In the genomic region with DNA sequence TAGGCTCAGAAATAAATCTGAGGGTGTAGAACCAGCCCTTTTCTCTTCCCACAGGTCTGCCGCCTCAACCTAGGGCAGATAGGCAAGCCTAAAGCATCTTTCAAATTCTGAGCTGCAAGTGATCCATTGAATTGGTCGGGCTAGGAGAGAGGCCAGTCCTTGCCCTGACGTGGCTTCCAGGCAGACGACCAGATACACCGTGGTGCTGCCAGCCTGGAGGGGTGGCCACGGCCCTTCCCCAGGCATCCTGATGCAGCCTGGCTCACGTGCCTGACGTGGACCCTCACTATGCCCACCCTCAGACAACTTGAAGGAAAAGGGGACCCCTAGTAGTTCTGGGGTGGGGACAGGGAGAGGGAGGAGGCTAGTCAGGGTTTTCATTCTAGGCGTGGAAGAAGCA, we compare ENCODE assay signal across 18 cellular contexts.
DNase-seq lines count a peak whose midpoint lies in the region; TF ChIP-seq lines count a peak whose summit lies in the region.
"Had no signal": no experiment of that assay in that cellular context is flagged by ENCODE, and none has a peak within 500 bp of the region (broad histone marks: within the 10 kb centered on the region; RNA-seq: fewer than 3 reads in every experiment).

No MANE protein-coding gene starts in this region.

- H3K4me3 ChIP-seq in neural progenitor cell = no peak overlapping the region
- no peak overlapping the region for H3K4me3 ChIP-seq in spleen
- no peak overlapping the region for H3K4me3 ChIP-seq in Peyer's patch
- H3K4me3 ChIP-seq: BLaER1 treated with 17β-estradiol and CSF1 and Interleukin-3, amounts not matched to agents 10 nM and 100 nM; GM12878 had no signal

- H3K36me3 ChIP-seq in neural progenitor cell (no peaks in the 10 kb centered on the region), spleen (no peaks in the 10 kb centered on the region), Peyer's patch (no peaks in the 10 kb centered on the region)
- H3K36me3 ChIP-seq: BLaER1 treated with 17β-estradiol and CSF1 and Interleukin-3, amounts not matched to agents 10 nM and 100 nM had no signal

- no peak for TF ChIP-seq POLR2A in spleen (IDR thresholded peaks at IDR 0.05)
- no peak for TF ChIP-seq POLR2A in Peyer's patch (IDR thresholded peaks at IDR 0.05)

- H3K27ac ChIP-seq in neural progenitor cell (no peak overlapping the region), spleen (no peak overlapping the region), Peyer's patch (no peak overlapping the region)
- H3K27ac ChIP-seq: BLaER1 treated with 17β-estradiol and CSF1 and Interleukin-3, amounts not matched to agents 10 nM and 100 nM had no signal

- H3F3A ChIP-seq in neural progenitor cell (ENCODE audit: low read depth) = no peaks in the 10 kb centered on the region

- H3K9ac ChIP-seq in neural progenitor cell = no peak overlapping the region
- H3K9ac ChIP-seq: BLaER1 treated with 17β-estradiol and CSF1 and Interleukin-3, amounts not matched to agents 10 nM and 100 nM had no signal

- H3K9me3 Mint-ChIP-seq in neural progenitor cell = no peaks in the 10 kb centered on the region
- H3K9me3 Mint-ChIP-seq in immature natural killer cell = peaks cover 0 to 8% (median 2%) of the 10 kb centered on the region in 6 donors
- H3K9me3 Mint-ChIP-seq: CD8-positive, alpha-beta T cell had no signal

- H3K4me1 ChIP-seq in neural progenitor cell (no peaks in the 10 kb centered on the region), spleen (no peaks in the 10 kb centered on the region), Peyer's patch (no peaks in the 10 kb centered on the region)

- WGBS in spleen, 5 donors = 79 to 90% (median 84%) methylated on average over 6 to 9 of the region's 9 CpGs

- H3K27ac Mint-ChIP-seq in neural progenitor cell = no peak overlapping the region
- no peak overlapping the region for H3K27ac Mint-ChIP-seq in immature natural killer cell
- H3K27ac Mint-ChIP-seq: B cell; CD8-positive, alpha-beta T cell; HFFc6 had no signal

- H3K4me2 ChIP-seq in neural progenitor cell = no peak overlapping the region
- H3K4me2 ChIP-seq: BLaER1 treated with 17β-estradiol and CSF1 and Interleukin-3, amounts not matched to agents 10 nM and 100 nM had no signal

- H3K4me1 Mint-ChIP-seq in neural progenitor cell (no peaks in the 10 kb centered on the region), immature natural killer cell (no peaks in the 10 kb centered on the region)
- H3K4me1 Mint-ChIP-seq: B cell had no signal

- H4K20me1 ChIP-seq in neural progenitor cell (ENCODE audit: low read depth) = no peaks in the 10 kb centered on the region
- H4K20me1 ChIP-seq: BLaER1 treated with 17β-estradiol and CSF1 and Interleukin-3, amounts not matched to agents 10 nM and 100 nM had no signal

- intact Hi-C loops in spleen (cut with DNase I; ENCODE audit: low total_unique reads) = no loop called here

- TF ChIP-seq CTCF in neural progenitor cell (IDR thresholded peaks at IDR 0.05) (no peak), spleen (IDR thresholded peaks at IDR 0.05 in 8 of 11, conservative IDR thresholded peaks at IDR 0.05 in 3 of 11) (no peak), Peyer's patch (IDR thresholded peaks at IDR 0.05) (no peak)

- H2AFZ ChIP-seq in neural progenitor cell (replicated peaks) = peak overlapping the region; percentile 60

- H3K36me3 Mint-ChIP-seq in neural progenitor cell (no peaks in the 10 kb centered on the region), immature natural killer cell (no peaks in the 10 kb centered on the region)
- H3K36me3 Mint-ChIP-seq: CD8-positive, alpha-beta T cell had no signal

- peak; percentile 3 for DNase-seq in UCSD-AML1 (lab: John Stamatoyannopoulos, UW; ENCODE audit: unreplicated experiment)
- DNase-seq in neural progenitor cell (ENCODE audit: low spot score) = no peak
- DNase-seq in spleen = peak; percentile 64
- no peak for DNase-seq in Peyer's patch
- DNase-seq in immature natural killer cell = no peak
- DNase-seq in NCI-H526 (lab: John Stamatoyannopoulos, UW) = no peak
- DNase-seq: CD8-positive, alpha-beta T cell; COR-L47; DMS 273 treated with DMSO at 0.1 percent for 48 hours; DMS53; DND-41; EL; GOT3; H7; HFFc6 had no signal

- no peaks in the 10 kb centered on the region for H3K9me3 ChIP-seq in neural progenitor cell (ENCODE audit: low read depth)
- no peaks in the 10 kb centered on the region for H3K9me3 ChIP-seq in spleen
- no peaks in the 10 kb centered on the region for H3K9me3 ChIP-seq in Peyer's patch
- H3K9me3 ChIP-seq: BLaER1 treated with 17β-estradiol and CSF1 and Interleukin-3, amounts not matched to agents 10 nM and 100 nM had no signal

- H3K27me3 ChIP-seq in neural progenitor cell (no peaks in the 10 kb centered on the region), spleen (replicated peaks in 1 of 7) (no peaks in the 10 kb centered on the region), Peyer's patch (no peaks in the 10 kb centered on the region)
- H3K27me3 ChIP-seq: BLaER1 treated with 17β-estradiol and CSF1 and Interleukin-3, amounts not matched to agents 10 nM and 100 nM had no signal

- H3K27me3 Mint-ChIP-seq in neural progenitor cell (ENCODE audit: insufficient read depth, low read depth) (no peaks in the 10 kb centered on the region), immature natural killer cell (ENCODE audit: low read depth in 3 of 3) (peaks cover 0 to 4% (median 0%) of the 10 kb centered on the region in 3 donors)
- H3K27me3 Mint-ChIP-seq: B cell had no signal

- H3K79me2 ChIP-seq in neural progenitor cell (ENCODE audit: low read depth) = no peaks in the 10 kb centered on the region

- no peak overlapping the region for H3K4me3 Mint-ChIP-seq in neural progenitor cell
- no peak overlapping the region for H3K4me3 Mint-ChIP-seq in immature natural killer cell
- H3K4me3 Mint-ChIP-seq: B cell; CD8-positive, alpha-beta T cell; HFFc6 had no signal

Comparison
In these comparisons a context has a peak if more than half of its experiments do, and no peak if none do; other contexts are left out.
1. DNase-seq: peak in UCSD-AML1 (single experiment) and spleen (single experiment); none in neural progenitor cell (single experiment), Peyer's patch (0 of 3), immature natural killer cell (0 of 3) and NCI-H526 (0 of 2).